ENCODE assay signal across 5 cellular contexts in the genomic region with DNA sequence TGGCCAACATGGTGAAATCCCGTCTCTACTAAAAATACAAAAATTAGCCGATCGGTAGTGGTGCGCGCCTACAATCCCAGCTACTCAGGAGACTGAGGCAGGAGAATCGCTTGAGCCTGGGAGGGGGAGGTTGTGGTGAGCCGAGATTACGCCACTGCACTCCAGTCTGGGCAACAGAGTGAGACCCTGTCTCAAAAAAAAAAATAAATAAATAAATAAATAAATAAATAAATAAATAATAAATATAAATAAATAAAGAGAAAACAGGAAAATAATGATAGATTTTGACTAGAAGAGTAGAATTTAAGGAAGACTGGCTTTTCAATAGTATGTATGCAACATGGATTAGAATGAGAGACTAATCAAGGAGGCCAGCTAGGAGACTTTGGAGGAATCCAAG. TPM values are rescaled to one million over a fixed set of nuclear protein-coding genes. Genes with fewer than 3 reads are reported as not detected.
"Had no signal": no experiment of that assay in that cellular context is flagged by ENCODE, and none has a peak within 500 bp of the region (broad histone marks: within the 10 kb centered on the region; RNA-seq: fewer than 3 reads in every experiment).

No MANE protein-coding gene starts in this region.

RNA-seq across cellular contexts. Expression of a gene that starts 42.8 kb away (rescaled TPM):
- total RNA-seq: H1, H9, HepG2, HFFc6, HT1080 had no signal
